Comparison of ENCODE assay signal across 8 cellular contexts in the genomic region with DNA sequence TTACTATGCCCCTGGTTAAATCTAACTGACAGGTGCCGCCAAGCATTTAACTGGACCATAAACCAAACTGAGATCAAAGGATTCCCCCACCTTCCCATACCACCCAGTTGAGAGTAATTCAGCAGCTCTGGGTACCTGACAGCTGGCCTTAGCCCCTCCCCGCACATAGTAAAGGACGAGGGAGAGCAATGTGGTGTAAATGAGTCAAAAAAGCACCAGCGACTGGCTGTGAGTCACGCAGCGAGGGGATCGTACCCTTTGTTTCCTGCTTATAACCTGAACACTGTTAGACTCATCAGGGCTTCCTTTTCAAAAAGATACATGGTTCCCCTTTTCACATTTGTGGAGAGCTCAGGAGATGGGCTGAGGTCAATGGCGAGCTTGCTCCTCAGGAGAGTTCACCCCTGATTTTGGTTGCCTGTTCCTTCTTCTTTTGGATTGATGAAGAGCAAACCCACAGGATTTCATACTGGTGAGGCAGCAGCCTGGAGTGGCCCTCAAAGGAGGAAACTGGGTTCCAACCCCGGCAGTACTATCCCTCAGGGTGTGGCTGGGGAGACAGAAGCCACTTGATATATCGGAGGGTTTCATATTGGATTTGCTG.
DNase-seq lines count a peak whose midpoint lies in the region; ATAC-seq, FAIRE-seq and TF ChIP-seq lines count a peak whose summit lies in the region.

No MANE protein-coding gene starts in this region.

- no peak overlapping the region for H3K27ac ChIP-seq in HepG2 (ENCODE audit: extremely low read length, insufficient read depth, low read length)

- TF ChIP-seq EP300 in HepG2 (IDR thresholded peaks at IDR 0.05; ENCODE audit: low read depth in 2 of 2, low read length in 2 of 2) = no peak
- TF ChIP-seq EP300 in HepG2 (CRISPR knock-in tag; IDR thresholded peaks at IDR 0.05; ENCODE audit: borderline replicate concordance) = no peak

- H3K36me3 ChIP-seq in HepG2 (replicated peaks in 1 of 2; ENCODE audit: control insufficient read depth in 1 of 2, insufficient read depth in 2 of 2, low read length in 2 of 2) = no peaks in the 10 kb centered on the region

- intact Hi-C loops in left colon (cut with DNase I, micrococcal nuclease) = no loop called here
- intact Hi-C loops in HepG2 (cut with micrococcal nuclease; ENCODE audit: unreplicated experiment) = no loop called here

- peaks cover 42 to 49% (median 46%) of the 10 kb centered on the region in 3 donors for H3K4me1 Mint-ChIP-seq in IgD-negative memory B cell

- peaks cover 5 to 9% (median 5%) of the 10 kb centered on the region in 3 donors for H3K9me3 Mint-ChIP-seq in IgD-negative memory B cell

- 28% methylated on average over 9 of the region's 10 CpGs for WGBS in HepG2 (ENCODE audit: low lambda C conversion rate)

- no peak overlapping the region for H3K4me2 ChIP-seq in HepG2 (ENCODE audit: low read depth, low read length)

- peak overlapping the region; percentile 67 to 92 (median 88) for H3K4me3 Mint-ChIP-seq in IgD-negative memory B cell

- peaks cover 3 to 17% of the 10 kb centered on the region in 2 experiments; a peak in 3 of 5 replicates for H3K27me3 ChIP-seq in HepG2 (ENCODE audit: control insufficient read depth in 1 of 2, insufficient read depth in 2 of 2, low read length in 2 of 2)

- H3K36me3 Mint-ChIP-seq in IgD-negative memory B cell = peaks cover 12% of the 10 kb centered on the region

- DNase-seq in GM03348 (ENCODE audit: low spot score) (peak; percentile 52), left colon (no peak), NCI-H446 (lab: John Stamatoyannopoulos, UW) (no peak), anterior cingulate cortex (lab: John Stamatoyannopoulos, UW) (no peak), HepG2 (ENCODE audit: low spot score) (no peak)
- DNase-seq in activated CD8-positive, alpha-beta memory T cell treated with anti-CD3 and anti-CD28 coated beads, Interleukin-2, amount 50 U/mL, for 24 hours (ENCODE audit: extremely low read depth) = peak; percentile 49

- no peaks in the 10 kb centered on the region for H3K9me3 ChIP-seq in HepG2 (ENCODE audit: low read length)

- CTCF ChIA-PET in HepG2 (lab: Yijun Ruan, JAX; ENCODE audit: low intra/inter-chr PET ratio, low total read pairs) = no interaction called here

- no peak overlapping the region for H2AFZ ChIP-seq in HepG2 (ENCODE audit: low read length)

- TF ChIP-seq POLR2A in HepG2 (IDR thresholded peaks at IDR 0.05; ENCODE audit: insufficient read depth in 1 of 2, low read depth in 2 of 2, low read length in 2 of 2) = no peak

- no peak for FAIRE-seq in HepG2 (lab: Jason Lieb, UNC)

- H3K9ac ChIP-seq in HepG2 (ENCODE audit: insufficient read depth, low read depth, low read length) = no peak overlapping the region

- no peaks in the 10 kb centered on the region for H3K27me3 Mint-ChIP-seq in IgD-negative memory B cell

- ATAC-seq in GM21786 (IDR thresholded peaks at IDR 0.05; ENCODE audit: unreplicated experiment) (peak; percentile 70), left colon (peak; percentile 57), HepG2 (no peak)

- in situ Hi-C loops in HepG2 (cut with HindIII; ENCODE audit: extremely low pct_ligation_motif_present, low pct_unique_long_range_greater_than_20kb) = no loop called here

- H3K4me3 ChIP-seq in HepG2 (replicated peaks in 1 of 3; ENCODE audit: insufficient read depth in 1 of 3, low read depth in 2 of 3, low read length in 3 of 3) = no peak overlapping the region

- 0 out of 2 replicates have a peak, but pooled peaks cover 2% of the 10 kb centered on the region for H4K20me1 ChIP-seq in HepG2 (ENCODE audit: insufficient read depth, low read length)

- no peaks in the 10 kb centered on the region for H3K4me1 ChIP-seq in HepG2 (ENCODE audit: insufficient read depth, low read length)

- TF ChIP-seq RAD21 in HepG2 (CRISPR knock-in tag; IDR thresholded peaks at IDR 0.05) = no peak

- BruUV-seq in HepG2 (replicated peaks; lab: Mats Ljungman, UMichigan) = no TSS peak

- no peak for TF ChIP-seq CTCF in HepG2 (CRISPR knock-in tag; IDR thresholded peaks at IDR 0.05)

- POLR2A ChIA-PET in HepG2 (lab: Yijun Ruan, JAX) = no interaction called here

- no peaks in the 10 kb centered on the region for H3K79me2 ChIP-seq in HepG2 (ENCODE audit: insufficient read depth, low read length)

- peak overlapping the region; percentile 98 to 100 (median 99) for H3K27ac Mint-ChIP-seq in IgD-negative memory B cell

TF ChIP-seq in HepG2, 621 proteins besides CTCF, POLR2A, EP300 and RAD21:
- TF ChIP-seq STAG1 (CRISPR knock-in tag; IDR thresholded peaks at IDR 0.05) (no peak), CENPBD1 (CRISPR knock-in tag; IDR thresholded peaks at IDR 0.05; ENCODE audit: borderline replicate concordance, low read depth) (no peak), HNF4A (CRISPR knock-in tag; IDR thresholded peaks at IDR 0.05) (no peak), ZSCAN29 (CRISPR knock-in tag; conservative IDR thresholded peaks at IDR 0.05) (no peak), ZSCAN9 (CRISPR knock-in tag; IDR thresholded peaks at IDR 0.05; ENCODE audit: borderline replicate concordance) (no peak), AGO2 (optimal IDR thresholded peaks at IDR 0.05; ENCODE audit: low read depth, low read length) (no peak), RFX3 (CRISPR knock-in tag; IDR thresholded peaks at IDR 0.05) (no peak), GATA4 (IDR thresholded peaks at IDR 0.05; ENCODE audit: borderline replicate concordance, low read depth) (no peak), ARNTL (CRISPR knock-in tag; IDR thresholded peaks at IDR 0.05) (no peak)
- TF ChIP-seq, protein P1, sequence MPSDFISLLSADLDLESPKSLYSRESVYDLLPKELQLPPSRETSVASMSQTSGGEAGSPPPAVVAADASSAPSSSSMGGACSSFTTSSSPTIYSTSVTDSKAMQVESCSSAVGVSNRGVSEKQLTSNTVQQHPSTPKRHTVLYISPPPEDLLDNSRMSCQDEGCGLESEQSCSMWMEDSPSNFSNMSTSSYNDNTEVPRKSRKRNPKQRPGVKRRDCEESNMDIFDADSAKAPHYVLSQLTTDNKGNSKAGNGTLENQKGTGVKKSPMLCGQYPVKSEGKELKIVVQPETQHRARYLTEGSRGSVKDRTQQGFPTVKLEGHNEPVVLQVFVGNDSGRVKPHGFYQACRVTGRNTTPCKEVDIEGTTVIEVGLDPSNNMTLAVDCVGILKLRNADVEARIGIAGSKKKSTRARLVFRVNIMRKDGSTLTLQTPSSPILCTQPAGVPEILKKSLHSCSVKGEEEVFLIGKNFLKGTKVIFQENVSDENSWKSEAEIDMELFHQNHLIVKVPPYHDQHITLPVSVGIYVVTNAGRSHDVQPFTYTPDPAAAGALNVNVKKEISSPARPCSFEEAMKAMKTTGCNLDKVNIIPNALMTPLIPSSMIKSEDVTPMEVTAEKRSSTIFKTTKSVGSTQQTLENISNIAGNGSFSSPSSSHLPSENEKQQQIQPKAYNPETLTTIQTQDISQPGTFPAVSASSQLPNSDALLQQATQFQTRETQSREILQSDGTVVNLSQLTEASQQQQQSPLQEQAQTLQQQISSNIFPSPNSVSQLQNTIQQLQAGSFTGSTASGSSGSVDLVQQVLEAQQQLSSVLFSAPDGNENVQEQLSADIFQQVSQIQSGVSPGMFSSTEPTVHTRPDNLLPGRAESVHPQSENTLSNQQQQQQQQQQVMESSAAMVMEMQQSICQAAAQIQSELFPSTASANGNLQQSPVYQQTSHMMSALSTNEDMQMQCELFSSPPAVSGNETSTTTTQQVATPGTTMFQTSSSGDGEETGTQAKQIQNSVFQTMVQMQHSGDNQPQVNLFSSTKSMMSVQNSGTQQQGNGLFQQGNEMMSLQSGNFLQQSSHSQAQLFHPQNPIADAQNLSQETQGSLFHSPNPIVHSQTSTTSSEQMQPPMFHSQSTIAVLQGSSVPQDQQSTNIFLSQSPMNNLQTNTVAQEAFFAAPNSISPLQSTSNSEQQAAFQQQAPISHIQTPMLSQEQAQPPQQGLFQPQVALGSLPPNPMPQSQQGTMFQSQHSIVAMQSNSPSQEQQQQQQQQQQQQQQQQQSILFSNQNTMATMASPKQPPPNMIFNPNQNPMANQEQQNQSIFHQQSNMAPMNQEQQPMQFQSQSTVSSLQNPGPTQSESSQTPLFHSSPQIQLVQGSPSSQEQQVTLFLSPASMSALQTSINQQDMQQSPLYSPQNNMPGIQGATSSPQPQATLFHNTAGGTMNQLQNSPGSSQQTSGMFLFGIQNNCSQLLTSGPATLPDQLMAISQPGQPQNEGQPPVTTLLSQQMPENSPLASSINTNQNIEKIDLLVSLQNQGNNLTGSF (CRISPR knock-in tag; IDR thresholded peaks at IDR 0.05) = no peak
TF ChIP-seq in HepG2: peak in this region for 0.

Comparison
In these comparisons a context has a peak if more than half of its experiments do, and no peak if none do; other contexts are left out.
1. DNase-seq: peak in GM03348 (single experiment) and activated CD8-positive, alpha-beta memory T cell treated with anti-CD3 and anti-CD28 coated beads, Interleukin-2, amount 50 U/mL, for 24 hours (single experiment); none in left colon (0 of 2), NCI-H446 (0 of 2), anterior cingulate cortex (0 of 58) and HepG2 (single experiment).